3 cellular contexts compared by ENCODE assay signal in the genomic region with DNA sequence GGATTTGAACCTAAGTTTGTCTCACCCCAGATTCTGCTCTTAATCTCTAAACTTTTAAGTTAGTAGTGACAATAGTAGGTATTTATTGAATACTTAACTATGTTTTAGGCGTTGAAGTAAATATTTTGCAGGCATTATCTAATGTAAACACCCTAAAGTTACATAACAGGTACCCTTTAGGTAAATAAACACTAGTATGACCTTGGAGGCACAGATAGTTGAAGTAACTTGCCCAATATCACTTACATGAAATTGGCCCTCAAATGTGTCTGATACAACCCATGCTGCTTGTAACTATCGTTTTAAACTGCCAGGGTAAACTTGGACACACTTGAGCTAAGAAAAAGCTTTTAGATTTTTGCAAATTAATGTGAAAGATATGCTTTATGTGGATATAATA.
TF ChIP-seq lines count a peak whose summit lies in the region.

No MANE protein-coding gene starts in this region.

TF ChIP-seq in GM12878, 131 proteins besides CTCF, POLR2A, EP300 and RAD21 (continues in another document):
- no peak for TF ChIP-seq YBX1 (IDR thresholded peaks at IDR 0.05)
- no peak for TF ChIP-seq NFYA (IDR thresholded peaks at IDR 0.05; ENCODE audit: borderline replicate concordance, low read depth, low read length)
- TF ChIP-seq SUZ12 (IDR thresholded peaks at IDR 0.05; ENCODE audit: unreplicated experiment) = no peak
- TF ChIP-seq, protein P1, sequence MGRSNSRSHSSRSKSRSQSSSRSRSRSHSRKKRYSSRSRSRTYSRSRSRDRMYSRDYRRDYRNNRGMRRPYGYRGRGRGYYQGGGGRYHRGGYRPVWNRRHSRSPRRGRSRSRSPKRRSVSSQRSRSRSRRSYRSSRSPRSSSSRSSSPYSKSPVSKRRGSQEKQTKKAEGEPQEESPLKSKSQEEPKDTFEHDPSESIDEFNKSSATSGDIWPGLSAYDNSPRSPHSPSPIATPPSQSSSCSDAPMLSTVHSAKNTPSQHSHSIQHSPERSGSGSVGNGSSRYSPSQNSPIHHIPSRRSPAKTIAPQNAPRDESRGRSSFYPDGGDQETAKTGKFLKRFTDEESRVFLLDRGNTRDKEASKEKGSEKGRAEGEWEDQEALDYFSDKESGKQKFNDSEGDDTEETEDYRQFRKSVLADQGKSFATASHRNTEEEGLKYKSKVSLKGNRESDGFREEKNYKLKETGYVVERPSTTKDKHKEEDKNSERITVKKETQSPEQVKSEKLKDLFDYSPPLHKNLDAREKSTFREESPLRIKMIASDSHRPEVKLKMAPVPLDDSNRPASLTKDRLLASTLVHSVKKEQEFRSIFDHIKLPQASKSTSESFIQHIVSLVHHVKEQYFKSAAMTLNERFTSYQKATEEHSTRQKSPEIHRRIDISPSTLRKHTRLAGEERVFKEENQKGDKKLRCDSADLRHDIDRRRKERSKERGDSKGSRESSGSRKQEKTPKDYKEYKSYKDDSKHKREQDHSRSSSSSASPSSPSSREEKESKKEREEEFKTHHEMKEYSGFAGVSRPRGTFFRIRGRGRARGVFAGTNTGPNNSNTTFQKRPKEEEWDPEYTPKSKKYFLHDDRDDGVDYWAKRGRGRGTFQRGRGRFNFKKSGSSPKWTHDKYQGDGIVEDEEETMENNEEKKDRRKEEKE (IDR thresholded peaks at IDR 0.05) = no peak
- no peak for TF ChIP-seq ZNF207 (IDR thresholded peaks at IDR 0.05; ENCODE audit: borderline replicate concordance)
- TF ChIP-seq ZBED1 (IDR thresholded peaks at IDR 0.05; ENCODE audit: borderline replicate concordance) = no peak
- TF ChIP-seq NBN (IDR thresholded peaks at IDR 0.05) = no peak
- no peak for TF ChIP-seq GATAD2B (conservative IDR thresholded peaks at IDR 0.05; ENCODE audit: low read depth)
- no peak for TF ChIP-seq SREBF1 (IDR thresholded peaks at IDR 0.05; ENCODE audit: low read length)
- no peak for TF ChIP-seq FOXM1 (IDR thresholded peaks at IDR 0.05; ENCODE audit: low read depth, low read length)
- no peak for TF ChIP-seq KAT2A (conservative IDR thresholded peaks at IDR 0.05; ENCODE audit: control insufficient read depth, low read depth, low read length)
- TF ChIP-seq, protein P2, sequence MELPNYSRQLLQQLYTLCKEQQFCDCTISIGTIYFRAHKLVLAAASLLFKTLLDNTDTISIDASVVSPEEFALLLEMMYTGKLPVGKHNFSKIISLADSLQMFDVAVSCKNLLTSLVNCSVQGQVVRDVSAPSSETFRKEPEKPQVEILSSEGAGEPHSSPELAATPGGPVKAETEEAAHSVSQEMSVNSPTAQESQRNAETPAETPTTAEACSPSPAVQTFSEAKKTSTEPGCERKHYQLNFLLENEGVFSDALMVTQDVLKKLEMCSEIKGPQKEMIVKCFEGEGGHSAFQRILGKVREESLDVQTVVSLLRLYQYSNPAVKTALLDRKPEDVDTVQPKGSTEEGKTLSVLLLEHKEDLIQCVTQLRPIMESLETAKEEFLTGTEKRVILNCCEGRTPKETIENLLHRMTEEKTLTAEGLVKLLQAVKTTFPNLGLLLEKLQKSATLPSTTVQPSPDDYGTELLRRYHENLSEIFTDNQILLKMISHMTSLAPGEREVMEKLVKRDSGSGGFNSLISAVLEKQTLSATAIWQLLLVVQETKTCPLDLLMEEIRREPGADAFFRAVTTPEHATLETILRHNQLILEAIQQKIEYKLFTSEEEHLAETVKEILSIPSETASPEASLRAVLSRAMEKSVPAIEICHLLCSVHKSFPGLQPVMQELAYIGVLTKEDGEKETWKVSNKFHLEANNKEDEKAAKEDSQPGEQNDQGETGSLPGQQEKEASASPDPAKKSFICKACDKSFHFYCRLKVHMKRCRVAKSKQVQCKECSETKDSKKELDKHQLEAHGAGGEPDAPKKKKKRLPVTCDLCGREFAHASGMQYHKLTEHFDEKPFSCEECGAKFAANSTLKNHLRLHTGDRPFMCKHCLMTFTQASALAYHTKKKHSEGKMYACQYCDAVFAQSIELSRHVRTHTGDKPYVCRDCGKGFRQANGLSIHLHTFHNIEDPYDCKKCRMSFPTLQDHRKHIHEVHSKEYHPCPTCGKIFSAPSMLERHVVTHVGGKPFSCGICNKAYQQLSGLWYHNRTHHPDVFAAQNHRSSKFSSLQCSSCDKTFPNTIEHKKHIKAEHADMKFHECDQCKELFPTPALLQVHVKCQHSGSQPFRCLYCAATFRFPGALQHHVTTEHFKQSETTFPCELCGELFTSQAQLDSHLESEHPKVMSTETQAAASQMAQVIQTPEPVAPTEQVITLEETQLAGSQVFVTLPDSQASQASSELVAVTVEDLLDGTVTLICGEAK (IDR thresholded peaks at IDR 0.05; ENCODE audit: borderline replicate concordance) = no peak
- TF ChIP-seq HDAC2 (IDR thresholded peaks at IDR 0.05) = no peak
- TF ChIP-seq ESRRA (IDR thresholded peaks at IDR 0.05; ENCODE audit: low read length) = no peak
- no peak for TF ChIP-seq PML (IDR thresholded peaks at IDR 0.05; ENCODE audit: low read length)

TF ChIP-seq in liver, 16 proteins besides CTCF, POLR2A, EP300 and RAD21:
- TF ChIP-seq, protein P3, sequence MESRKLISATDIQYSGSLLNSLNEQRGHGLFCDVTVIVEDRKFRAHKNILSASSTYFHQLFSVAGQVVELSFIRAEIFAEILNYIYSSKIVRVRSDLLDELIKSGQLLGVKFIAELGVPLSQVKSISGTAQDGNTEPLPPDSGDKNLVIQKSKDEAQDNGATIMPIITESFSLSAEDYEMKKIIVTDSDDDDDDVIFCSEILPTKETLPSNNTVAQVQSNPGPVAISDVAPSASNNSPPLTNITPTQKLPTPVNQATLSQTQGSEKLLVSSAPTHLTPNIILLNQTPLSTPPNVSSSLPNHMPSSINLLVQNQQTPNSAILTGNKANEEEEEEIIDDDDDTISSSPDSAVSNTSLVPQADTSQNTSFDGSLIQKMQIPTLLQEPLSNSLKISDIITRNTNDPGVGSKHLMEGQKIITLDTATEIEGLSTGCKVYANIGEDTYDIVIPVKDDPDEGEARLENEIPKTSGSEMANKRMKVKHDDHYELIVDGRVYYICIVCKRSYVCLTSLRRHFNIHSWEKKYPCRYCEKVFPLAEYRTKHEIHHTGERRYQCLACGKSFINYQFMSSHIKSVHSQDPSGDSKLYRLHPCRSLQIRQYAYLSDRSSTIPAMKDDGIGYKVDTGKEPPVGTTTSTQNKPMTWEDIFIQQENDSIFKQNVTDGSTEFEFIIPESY (IDR thresholded peaks at IDR 0.05) = no peak
- TF ChIP-seq RXRA (IDR thresholded peaks at IDR 0.05) = peak in 1 of 2 donors; percentile 22
- TF ChIP-seq FOXA1 (IDR thresholded peaks at IDR 0.05) = peak; percentile 41
- peak; percentile 53 for TF ChIP-seq FOXA2 (IDR thresholded peaks at IDR 0.05)
- TF ChIP-seq JUND (IDR thresholded peaks at IDR 0.05) = no peak
- TF ChIP-seq, protein P4, sequence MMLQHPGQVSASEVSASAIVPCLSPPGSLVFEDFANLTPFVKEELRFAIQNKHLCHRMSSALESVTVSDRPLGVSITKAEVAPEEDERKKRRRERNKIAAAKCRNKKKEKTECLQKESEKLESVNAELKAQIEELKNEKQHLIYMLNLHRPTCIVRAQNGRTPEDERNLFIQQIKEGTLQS (IDR thresholded peaks at IDR 0.05) = no peak
- no peak for TF ChIP-seq EGR1 (IDR thresholded peaks at IDR 0.05; ENCODE audit: low read depth in 2 of 2)
- TF ChIP-seq HNF4A (conservative IDR thresholded peaks at IDR 0.05) = peak in 1 of 2 donors; percentile 25
TF ChIP-seq in liver: peak in this region for 4.

TF ChIP-seq in GM12891, 5 proteins besides CTCF, POLR2A, EP300 and RAD21:
- TF ChIP-seq PAX5 (IDR thresholded peaks at IDR 0.05; ENCODE audit: insufficient read depth, low read length, severe bottlenecking) (no peak), POLR2AphosphoS5 (IDR thresholded peaks at IDR 0.05; ENCODE audit: low read depth, low read length) (no peak), TAF1 (IDR thresholded peaks at IDR 0.05; ENCODE audit: low read depth, low read length) (no peak), POU2F2 (IDR thresholded peaks at IDR 0.05; ENCODE audit: low read depth, low read length) (no peak), SPI1 (IDR thresholded peaks at IDR 0.05; ENCODE audit: low read depth, low read length) (no peak)
TF ChIP-seq in GM12891: peak in this region for 0.
